Comparison of ENCODE assay signal across 15 cellular contexts in the genomic region with DNA sequence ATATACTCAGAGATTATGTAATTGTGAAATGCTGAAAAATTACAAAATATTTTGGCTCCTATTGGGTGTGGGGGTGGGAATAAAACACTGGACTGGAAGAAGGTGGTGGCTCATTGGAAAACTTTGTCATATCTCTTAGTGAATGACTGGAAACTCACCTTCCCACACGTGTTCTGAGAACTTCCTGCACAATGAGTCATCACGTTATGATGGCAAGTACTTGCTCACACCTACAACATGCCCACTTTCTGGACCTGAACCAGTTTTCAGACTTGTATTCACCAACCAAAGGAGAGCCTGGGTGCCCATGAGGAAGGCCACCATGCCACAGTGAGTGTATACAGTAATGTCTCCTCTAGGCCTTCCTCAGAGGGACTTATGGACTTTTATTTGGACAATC.
"Had no signal": no experiment of that assay in that cellular context is flagged by ENCODE, and none has a peak within 500 bp of the region (broad histone marks: within the 10 kb centered on the region; RNA-seq: fewer than 3 reads in every experiment).

No MANE protein-coding gene starts in this region.

- H3K27ac ChIP-seq: ascending aorta, psoas muscle, thoracic aorta had no signal

- H3K4me3 ChIP-seq: ascending aorta, lung, psoas muscle, thoracic aorta had no signal

- H3K36me3 ChIP-seq: ascending aorta, thoracic aorta had no signal

- H3K9me3 ChIP-seq: ascending aorta, psoas muscle, thoracic aorta had no signal

- H3K4me3 Mint-ChIP-seq: activated CD4-positive, alpha-beta memory T cell treated with anti-CD3 and anti-CD28 coated beads for 36 hours; activated CD4-positive, alpha-beta T cell treated with anti-CD3 and anti-CD28 coated beads for 36 hours; activated naive CD4-positive, alpha-beta T cell treated with anti-CD3 and anti-CD28 coated beads, Interleukin-2, amount 10 ng/mL, durations not matched to agents 7 days and 5 days; activated T-cell treated with anti-CD3 and anti-CD28 coated beads, Interleukin-2, amount 50 U/mL, for 24 hours; immature natural killer cell; stimulated activated naive CD8-positive, alpha-beta T cell treated with anti-CD3 and anti-CD28 coated beads, Interleukin-15, Interleukin-2, amounts not matched to agents 100 ng/mL and 50 ng/mL, for 24 hours had no signal

- H3K4me1 Mint-ChIP-seq: activated naive CD4-positive, alpha-beta T cell treated with anti-CD3 and anti-CD28 coated beads, Interleukin-2, amount 10 ng/mL, durations not matched to agents 7 days and 5 days; immature natural killer cell had no signal

- H3K4me1 ChIP-seq: ascending aorta, psoas muscle had no signal

- H3K36me3 Mint-ChIP-seq: activated CD4-positive, alpha-beta memory T cell treated with anti-CD3 and anti-CD28 coated beads for 36 hours; activated naive CD4-positive, alpha-beta T cell treated with anti-CD3 and anti-CD28 coated beads, Interleukin-2, amount 10 ng/mL, durations not matched to agents 7 days and 5 days; immature natural killer cell had no signal

- H3K27ac Mint-ChIP-seq: activated CD4-positive, alpha-beta memory T cell treated with anti-CD3 and anti-CD28 coated beads for 36 hours; activated CD4-positive, alpha-beta T cell treated with anti-CD3 and anti-CD28 coated beads for 36 hours; activated naive CD4-positive, alpha-beta T cell treated with anti-CD3 and anti-CD28 coated beads, Interleukin-2, amount 10 ng/mL, durations not matched to agents 7 days and 5 days; activated T-cell treated with anti-CD3 and anti-CD28 coated beads, Interleukin-2, amount 50 U/mL, for 24 hours; immature natural killer cell; stimulated activated naive CD8-positive, alpha-beta T cell treated with anti-CD3 and anti-CD28 coated beads, Interleukin-15, Interleukin-2, amounts not matched to agents 100 ng/mL and 50 ng/mL, for 24 hours had no signal

- H3K27me3 Mint-ChIP-seq: activated CD4-positive, alpha-beta memory T cell treated with anti-CD3 and anti-CD28 coated beads for 36 hours; activated CD4-positive, alpha-beta T cell treated with anti-CD3 and anti-CD28 coated beads for 36 hours; activated naive CD4-positive, alpha-beta T cell treated with anti-CD3 and anti-CD28 coated beads, Interleukin-2, amount 10 ng/mL, durations not matched to agents 7 days and 5 days; activated T-cell treated with anti-CD3 and anti-CD28 coated beads, Interleukin-2, amount 50 U/mL, for 24 hours; stimulated activated naive CD8-positive, alpha-beta T cell treated with anti-CD3 and anti-CD28 coated beads, Interleukin-15, Interleukin-2, amounts not matched to agents 100 ng/mL and 50 ng/mL, for 24 hours had no signal

- ATAC-seq: activated CD4-positive, alpha-beta T cell treated with anti-CD3 and anti-CD28 coated beads for 36 hours; left colon; psoas muscle; sciatic nerve had no signal

- DNase-seq: activated CD4-positive, alpha-beta memory T cell treated with anti-CD3 and anti-CD28 coated beads for 36 hours; activated CD4-positive, alpha-beta T cell treated with anti-CD3 and anti-CD28 coated beads for 36 hours; activated naive CD4-positive, alpha-beta T cell treated with anti-CD3 and anti-CD28 coated beads, Interleukin-2, amount 10 ng/mL, durations not matched to agents 7 days and 5 days; activated T-cell treated with anti-CD3 and anti-CD28 coated beads, Interleukin-2, amount 50 U/mL, for 24 hours; foreskin fibroblast; immature natural killer cell; left colon; midbrain; psoas muscle; T-helper 2 cell had no signal

- H3K27me3 ChIP-seq: ascending aorta had no signal
